1 cellular context compared by ENCODE assay signal in genomic region chr16:625402-626173, GRCh38.
TF ChIP-seq lines count a peak whose summit lies in the region.

No MANE protein-coding gene starts in this region.

TF ChIP-seq in HCT116, 20 proteins besides CTCF, POLR2A, EP300 and RAD21:
- TF ChIP-seq SRF (IDR thresholded peaks at IDR 0.05; ENCODE audit: low read depth) (no peak), FOSL1 (IDR thresholded peaks at IDR 0.05; ENCODE audit: low read depth) (no peak), YY1 (IDR thresholded peaks at IDR 0.05; ENCODE audit: extremely low read depth, insufficient replicate concordance, low read depth, low read length) (no peak), EZH2phosphoT487 (IDR thresholded peaks at IDR 0.05; ENCODE audit: borderline replicate concordance) (no peak), MAX (IDR thresholded peaks at IDR 0.05) (no peak)
